Comparison of ENCODE assay signal across 8 cellular contexts in genomic region chr20:3890410-3890751, GRCh38. TPM values are rescaled to one million over a fixed set of nuclear protein-coding genes. Genes with fewer than 3 reads are reported as not detected.
DNase-seq lines count a peak whose midpoint lies in the region; ATAC-seq, FAIRE-seq and TF ChIP-seq lines count a peak whose summit lies in the region.

No MANE protein-coding gene starts in this region.

- H3K27me3 ChIP-seq in ACC112 (ENCODE audit: insufficient read depth, low read length) (no peaks in the 10 kb centered on the region), H9 (ENCODE audit: insufficient read depth, low read length) (no peaks in the 10 kb centered on the region), rectal smooth muscle tissue (ENCODE audit: control insufficient read depth, insufficient read depth, low read length) (no peaks in the 10 kb centered on the region)

- no peaks in the 10 kb centered on the region for H3K9me3 ChIP-seq in H9 (ENCODE audit: control insufficient read depth, low read depth, low read length)

- peaks cover 20% of the 10 kb centered on the region for H3K23me2 ChIP-seq in H9 (ENCODE audit: insufficient read length, low read depth, low read length, poor library complexity, severe bottlenecking)

- H3K4me1 ChIP-seq in ACC112 (ENCODE audit: control insufficient read depth, insufficient read depth, low read length, unreplicated experiment): peaks cover 36% of the 10 kb centered on the region
- peaks cover 4% of the 10 kb centered on the region; the same call in 1 of the 2 replicates for H3K4me1 ChIP-seq in H9 (ENCODE audit: insufficient read depth, low read length)
- H3K4me1 ChIP-seq in rectal smooth muscle tissue (ENCODE audit: control insufficient read depth, insufficient read depth, low read length): peaks cover 7% of the 10 kb centered on the region

- H4K5ac ChIP-seq in H9 (ENCODE audit: insufficient read length, low read depth, low read length): no peak overlapping the region

- peaks cover 4 to 5% of the 10 kb centered on the region in 2 experiments; a peak in 2 of 5 replicates for H3K9me3 Mint-ChIP-seq in H9
- H3K9me3 Mint-ChIP-seq in T-helper 1 cell treated with Interleukin-12 subunit alpha and Interleukin-12 subunit beta and Interleukin-4 antibody, amounts not matched to agents 30 μg/mL and 1 μg/mL, for 36 hours: no peaks in the 10 kb centered on the region

- no peak overlapping the region for H2BK12ac ChIP-seq in H9 (ENCODE audit: insufficient read length, low read depth, low read length)

- H2BK120ac ChIP-seq in H9 (ENCODE audit: low read depth, low read length, poor library complexity, severe bottlenecking): no peak overlapping the region

- peak overlapping the region; percentile 58; the same call in 1 of the 2 replicates for H3K14ac ChIP-seq in H9 (ENCODE audit: insufficient read depth, low read length)

- no peak overlapping the region for H2BK20ac ChIP-seq in H9 (ENCODE audit: low read depth, low read length, poor library complexity, severe bottlenecking)

- WGBS in H9 (ENCODE audit: extremely low coverage, insufficient read length, low lambda C conversion rate): no CpG with 5 or more reads among the region's 3 CpGs

- H3K9ac ChIP-seq in H9 (ENCODE audit: extremely low read depth, insufficient read length, low read length): peak overlapping the region; percentile 96
- peak overlapping the region; percentile 71 for H3K9ac ChIP-seq in rectal smooth muscle tissue (ENCODE audit: low read length)

- FAIRE-seq in urothelium cell line (lab: Jason Lieb, UNC): no peak

- peak overlapping the region; percentile 83 for H3K4me2 ChIP-seq in H9 (ENCODE audit: insufficient read depth, insufficient read length, low read length)

- H3K4me3 ChIP-seq in ACC112 (ENCODE audit: low read depth, low read length): peak overlapping the region; percentile 93
- H3K4me3 ChIP-seq in rectal smooth muscle tissue (ENCODE audit: low read length): peak overlapping the region; percentile 87

- H3K4me3 Mint-ChIP-seq in H9: peak overlapping the region; percentile 93 to 96
- H3K4me3 Mint-ChIP-seq in T-helper 1 cell treated with Interleukin-12 subunit alpha and Interleukin-12 subunit beta and Interleukin-4 antibody, amounts not matched to agents 30 μg/mL and 1 μg/mL, for 36 hours: peak overlapping the region; percentile 99

- peak overlapping the region; percentile 20 for H3K56ac ChIP-seq in H9 (ENCODE audit: insufficient read length, low read depth, low read length)

- H3K36me3 ChIP-seq in ACC112 (ENCODE audit: insufficient read depth, low read length) (peaks cover 11% of the 10 kb centered on the region), rectal smooth muscle tissue (ENCODE audit: control insufficient read depth, insufficient read depth, low read length) (no peaks in the 10 kb centered on the region)

- peaks cover 42 to 47% of the 10 kb centered on the region in 2 experiments for H3K4me1 Mint-ChIP-seq in H9
- peaks cover 41% of the 10 kb centered on the region for H3K4me1 Mint-ChIP-seq in T-helper 1 cell treated with Interleukin-12 subunit alpha and Interleukin-12 subunit beta and Interleukin-4 antibody, amounts not matched to agents 30 μg/mL and 1 μg/mL, for 36 hours (ENCODE audit: low read depth)

- peaks cover 31 to 55% (median 40%) of the 10 kb centered on the region in 3 experiments for H3K36me3 Mint-ChIP-seq in H9 (ENCODE audit: insufficient read depth in 1 of 3, low read depth in 3 of 3)
- peaks cover 32% of the 10 kb centered on the region for H3K36me3 Mint-ChIP-seq in T-helper 1 cell treated with Interleukin-12 subunit alpha and Interleukin-12 subunit beta and Interleukin-4 antibody, amounts not matched to agents 30 μg/mL and 1 μg/mL, for 36 hours (ENCODE audit: low read depth)

- H3K18ac ChIP-seq in H9 (ENCODE audit: insufficient read length, low read depth, low read length): no peak overlapping the region

- no peak overlapping the region for H4K8ac ChIP-seq in H9 (replicated peaks; ENCODE audit: insufficient read length, low read depth, low read length)

- no peak overlapping the region for H2BK5ac ChIP-seq in H9 (ENCODE audit: insufficient read length, low read length)

- H3K79me1 ChIP-seq in H9 (ENCODE audit: insufficient read depth, low read depth, low read length, poor library complexity, severe bottlenecking): no peaks in the 10 kb centered on the region

- ATAC-seq in HG02970 (IDR thresholded peaks at IDR 0.05; ENCODE audit: low FRiP score, unreplicated experiment): no peak

- peak overlapping the region; percentile 92 to 99 (median 95) for H3K27ac Mint-ChIP-seq in H9
- H3K27ac Mint-ChIP-seq in T-helper 1 cell treated with Interleukin-12 subunit alpha and Interleukin-12 subunit beta and Interleukin-4 antibody, amounts not matched to agents 30 μg/mL and 1 μg/mL, for 36 hours: peak overlapping the region; percentile 98

- peaks cover 78% of the 10 kb centered on the region for H3K79me2 ChIP-seq in ACC112 (ENCODE audit: control insufficient read depth, insufficient read depth, low read length, unreplicated experiment)
- peaks cover 58% of the 10 kb centered on the region for H3K79me2 ChIP-seq in H9 (ENCODE audit: insufficient read depth, low read length)

- no peak overlapping the region for H4K91ac ChIP-seq in H9 (ENCODE audit: insufficient read length, low read depth, low read length)

- no peak overlapping the region for H3T11ph ChIP-seq in H9 (ENCODE audit: low read length)

- DNase-seq in H9: no peak
- DNase-seq in fibroblast of peridontal ligament (ENCODE audit: extremely low read depth): peak; percentile 70
- no peak for DNase-seq in GDM1 (lab: John Stamatoyannopoulos, UW)
- no peak for DNase-seq in urothelium cell line (ENCODE audit: low spot score)

- H3K27ac ChIP-seq in ACC112 (ENCODE audit: low read depth, low read length) (peak overlapping the region; percentile 67), H9 (ENCODE audit: insufficient read length, low read depth, low read length) (peak overlapping the region; percentile 67), rectal smooth muscle tissue (ENCODE audit: low read depth, low read length) (peak overlapping the region; percentile 91)

- no peak overlapping the region for H3K23ac ChIP-seq in H9 (ENCODE audit: insufficient read length, low read depth, low read length)

- H2AFZ ChIP-seq in ACC112 (ENCODE audit: low read length, unreplicated experiment) (no peak overlapping the region), H9 (ENCODE audit: low read length) (no peak overlapping the region)

- H3K27me3 Mint-ChIP-seq in H9 (ENCODE audit: low read depth): no peaks in the 10 kb centered on the region
- no peaks in the 10 kb centered on the region for H3K27me3 Mint-ChIP-seq in T-helper 1 cell treated with Interleukin-12 subunit alpha and Interleukin-12 subunit beta and Interleukin-4 antibody, amounts not matched to agents 30 μg/mL and 1 μg/mL, for 36 hours (ENCODE audit: low read depth)

- H2AK5ac ChIP-seq in H9 (ENCODE audit: insufficient read length, low read length): peak overlapping the region; percentile 1

- TF ChIP-seq CTCF in H9 (conservative IDR thresholded peaks at IDR 0.05): no peak

- no peak overlapping the region for H2BK15ac ChIP-seq in H9 (ENCODE audit: low read depth, low read length)

- H4K20me1 ChIP-seq in H9 (ENCODE audit: control insufficient read depth, insufficient read depth, insufficient read length): no peaks in the 10 kb centered on the region

- no peak overlapping the region for H3K4ac ChIP-seq in H9 (ENCODE audit: low read depth, low read length)

RNA-seq across cellular contexts. Expression of gene PANK2, which starts 1.2 kb away (rescaled TPM):
- total RNA-seq in H9 (2021): 61.0 and 65.4 TPM in 2 replicates

RNA-seq across cellular contexts. Expression of gene MAVS, which starts 43.7 kb away (rescaled TPM):
- 24.2 and 24.3 TPM in 2 replicates for total RNA-seq in H9 (2021)
